2 cellular contexts compared by ENCODE assay signal in the genomic region with DNA sequence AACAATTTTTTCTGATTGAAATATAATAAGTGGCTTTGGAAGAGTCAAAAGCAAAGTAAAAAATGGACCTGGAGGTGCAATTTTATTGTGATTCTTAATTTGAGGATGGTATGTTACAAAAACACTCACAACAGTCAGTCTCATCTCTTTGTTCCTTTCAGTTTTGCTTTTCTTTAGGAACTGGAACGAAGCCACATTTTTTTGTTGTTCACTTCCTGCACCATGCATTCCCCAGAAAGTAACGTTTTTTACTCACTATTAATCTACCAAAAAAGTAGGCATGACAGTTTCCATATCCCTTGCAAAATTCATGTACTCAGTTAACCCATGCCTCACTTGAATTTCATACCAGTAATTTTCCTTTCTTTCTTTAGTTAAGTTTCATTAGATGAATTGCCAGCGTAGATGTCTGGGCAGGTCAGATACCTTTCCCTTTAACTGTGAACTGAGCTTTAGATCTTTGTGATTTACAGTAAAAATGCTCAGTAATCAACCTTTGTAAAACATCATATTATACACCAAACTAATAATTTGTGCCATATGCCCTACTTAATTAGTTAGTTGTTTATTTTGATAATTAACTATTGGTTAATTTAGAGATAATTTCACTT.
TF ChIP-seq lines count a peak whose summit lies in the region.

No MANE protein-coding gene starts in this region.

TF ChIP-seq in endothelial cell of umbilical vein, 7 proteins besides CTCF, POLR2A, EP300 and RAD21 (continued from another document):
- TF ChIP-seq FOS (IDR thresholded peaks at IDR 0.05; ENCODE audit: borderline replicate concordance, insufficient read depth, low read length) = no peak
- TF ChIP-seq EZH2 (IDR thresholded peaks at IDR 0.05; ENCODE audit: borderline replicate concordance, low read depth, low read length, severe bottlenecking) = no peak

TF ChIP-seq in neural cell, 6 proteins besides CTCF, POLR2A, EP300 and RAD21 (continued from another document):
- TF ChIP-seq, protein P1, sequence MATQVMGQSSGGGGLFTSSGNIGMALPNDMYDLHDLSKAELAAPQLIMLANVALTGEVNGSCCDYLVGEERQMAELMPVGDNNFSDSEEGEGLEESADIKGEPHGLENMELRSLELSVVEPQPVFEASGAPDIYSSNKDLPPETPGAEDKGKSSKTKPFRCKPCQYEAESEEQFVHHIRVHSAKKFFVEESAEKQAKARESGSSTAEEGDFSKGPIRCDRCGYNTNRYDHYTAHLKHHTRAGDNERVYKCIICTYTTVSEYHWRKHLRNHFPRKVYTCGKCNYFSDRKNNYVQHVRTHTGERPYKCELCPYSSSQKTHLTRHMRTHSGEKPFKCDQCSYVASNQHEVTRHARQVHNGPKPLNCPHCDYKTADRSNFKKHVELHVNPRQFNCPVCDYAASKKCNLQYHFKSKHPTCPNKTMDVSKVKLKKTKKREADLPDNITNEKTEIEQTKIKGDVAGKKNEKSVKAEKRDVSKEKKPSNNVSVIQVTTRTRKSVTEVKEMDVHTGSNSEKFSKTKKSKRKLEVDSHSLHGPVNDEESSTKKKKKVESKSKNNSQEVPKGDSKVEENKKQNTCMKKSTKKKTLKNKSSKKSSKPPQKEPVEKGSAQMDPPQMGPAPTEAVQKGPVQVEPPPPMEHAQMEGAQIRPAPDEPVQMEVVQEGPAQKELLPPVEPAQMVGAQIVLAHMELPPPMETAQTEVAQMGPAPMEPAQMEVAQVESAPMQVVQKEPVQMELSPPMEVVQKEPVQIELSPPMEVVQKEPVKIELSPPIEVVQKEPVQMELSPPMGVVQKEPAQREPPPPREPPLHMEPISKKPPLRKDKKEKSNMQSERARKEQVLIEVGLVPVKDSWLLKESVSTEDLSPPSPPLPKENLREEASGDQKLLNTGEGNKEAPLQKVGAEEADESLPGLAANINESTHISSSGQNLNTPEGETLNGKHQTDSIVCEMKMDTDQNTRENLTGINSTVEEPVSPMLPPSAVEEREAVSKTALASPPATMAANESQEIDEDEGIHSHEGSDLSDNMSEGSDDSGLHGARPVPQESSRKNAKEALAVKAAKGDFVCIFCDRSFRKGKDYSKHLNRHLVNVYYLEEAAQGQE (IDR thresholded peaks at IDR 0.05; ENCODE audit: borderline replicate concordance) = no peak
- TF ChIP-seq SMC3 (conservative IDR thresholded peaks at IDR 0.05; ENCODE audit: poor library complexity) = no peak
